In the genomic region with DNA sequence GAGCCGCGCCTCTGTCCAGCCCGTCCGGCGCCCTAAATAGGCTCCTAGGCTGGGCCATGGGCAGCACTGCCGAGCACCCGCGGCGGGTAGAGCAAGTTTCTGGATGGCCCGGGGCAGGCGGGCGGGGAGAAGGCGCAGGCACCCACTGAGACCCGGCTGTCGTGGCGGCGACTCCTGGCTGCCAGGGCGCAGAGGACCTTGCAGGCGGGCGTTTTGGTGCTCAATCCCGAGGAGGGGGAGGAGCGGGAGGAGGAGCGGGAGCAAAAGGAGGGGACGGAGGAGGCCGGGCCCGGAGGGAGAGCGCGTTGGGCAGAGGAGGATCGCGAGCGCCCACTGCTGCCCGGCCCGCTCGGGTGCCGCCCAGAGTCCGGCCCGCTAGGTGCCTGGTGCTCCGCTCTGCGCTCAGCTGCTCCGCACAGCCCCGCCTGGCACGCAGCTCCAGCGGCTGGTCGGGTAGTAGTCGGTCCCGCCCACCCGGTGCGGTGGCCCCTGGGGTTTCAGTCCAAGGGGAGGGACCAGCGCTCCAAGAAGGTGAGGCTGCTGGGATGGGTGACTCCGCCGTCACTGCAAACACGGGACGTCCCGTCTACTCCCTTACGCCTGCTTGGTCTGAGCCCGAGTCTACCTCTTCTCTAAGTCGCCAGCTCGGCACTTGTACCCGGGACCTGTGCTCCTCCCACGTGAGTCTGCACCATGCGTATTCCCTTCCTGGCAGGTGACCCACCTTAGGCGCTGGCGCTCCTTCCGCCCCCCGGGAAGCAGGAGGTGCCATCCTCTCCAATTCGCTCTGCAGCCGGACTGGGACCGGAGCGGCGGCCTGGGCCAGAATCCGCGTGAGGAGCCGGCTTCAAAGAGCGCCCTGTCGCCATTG, we compare ENCODE assay signal across 8 cellular contexts. TPM values are rescaled to one million over a fixed set of nuclear protein-coding genes. Genes with fewer than 3 reads are reported as not detected.
DNase-seq lines count a peak whose midpoint lies in the region; ATAC-seq and FAIRE-seq lines count a peak whose summit lies in the region.

A gene (minus strand): TSS at position 194 of the 871 bp plus-strand sequence. CDS start 28,889 bp downstream, outside the sequence.

- peak within 1 kb of the TSS; percentile 53 for H3K4me3 Mint-ChIP-seq in activated CD4-positive, alpha-beta memory T cell treated with anti-CD3 and anti-CD28 coated beads, Interleukin-2, amount 10 ng/mL, durations not matched to agents 7 days and 5 days
- peak within 1 kb of the TSS; percentile 85 for H3K4me3 Mint-ChIP-seq in stimulated activated memory B cell treated with anti-CD40 and anti-IgM and Interleukin-4, amounts not matched to agents 10 μg/mL and 1 μg/mL and 100 μg/mL, for 72 hours

- peak; percentile 38 for DNase-seq in GM18507 (ENCODE audit: extremely low spot score, insufficient read length, low read depth)
- DNase-seq in NCI-H1417 (lab: John Stamatoyannopoulos, UW) = peak; percentile 79 to 91 (median 85)
- peak; percentile 52 for DNase-seq in activated CD4-positive, alpha-beta memory T cell treated with anti-CD3 and anti-CD28 coated beads, Interleukin-2, amount 10 ng/mL, durations not matched to agents 7 days and 5 days
- DNase-seq in mucosa of gallbladder (ENCODE audit: low spot score) = peak; percentile 93
- DNase-seq in AML-193 (lab: John Stamatoyannopoulos, UW) = no peak

- no peaks in the 10 kb centered on the region for H3K9me3 Mint-ChIP-seq in activated CD4-positive, alpha-beta memory T cell treated with anti-CD3 and anti-CD28 coated beads, Interleukin-2, amount 10 ng/mL, durations not matched to agents 7 days and 5 days
- no peaks in the 10 kb centered on the region for H3K9me3 Mint-ChIP-seq in stimulated activated memory B cell treated with anti-CD40 and anti-IgM and Interleukin-4, amounts not matched to agents 10 μg/mL and 1 μg/mL and 100 μg/mL, for 72 hours

- H3K27ac Mint-ChIP-seq in activated CD4-positive, alpha-beta memory T cell treated with anti-CD3 and anti-CD28 coated beads, Interleukin-2, amount 10 ng/mL, durations not matched to agents 7 days and 5 days = peak within 1 kb of the TSS; percentile 23
- peak within 1 kb of the TSS; percentile 87 for H3K27ac Mint-ChIP-seq in stimulated activated memory B cell treated with anti-CD40 and anti-IgM and Interleukin-4, amounts not matched to agents 10 μg/mL and 1 μg/mL and 100 μg/mL, for 72 hours

- peak; percentile 82 for ATAC-seq in HG02678 (IDR thresholded peaks at IDR 0.05; ENCODE audit: unreplicated experiment)
- peak; percentile 95 for ATAC-seq in esophagus mucosa
- peak; percentile 93 for ATAC-seq in stimulated activated memory B cell treated with anti-CD40 and anti-IgM and Interleukin-4, amounts not matched to agents 10 μg/mL and 1 μg/mL and 100 μg/mL, for 72 hours

- peaks cover 55% of the 10 kb centered on the region for H3K27me3 Mint-ChIP-seq in activated CD4-positive, alpha-beta memory T cell treated with anti-CD3 and anti-CD28 coated beads, Interleukin-2, amount 10 ng/mL, durations not matched to agents 7 days and 5 days
- H3K27me3 Mint-ChIP-seq in stimulated activated memory B cell treated with anti-CD40 and anti-IgM and Interleukin-4, amounts not matched to agents 10 μg/mL and 1 μg/mL and 100 μg/mL, for 72 hours = no peaks in the 10 kb centered on the region

- CTCF ChIA-PET in activated CD4-positive, alpha-beta memory T cell treated with anti-CD3 and anti-CD28 coated beads, Interleukin-2, amount 10 ng/mL, durations not matched to agents 7 days and 5 days (lab: Charles Lee) = interaction anchor here (0.7 to 1.5 kb wide), 4 partner anchors 17 to 152 kb away, joined by 3 to 6 read pairs (median 4); no protein-coding TSS in a partner anchor

- peaks cover 13% of the 10 kb centered on the region for H3K4me1 Mint-ChIP-seq in activated CD4-positive, alpha-beta memory T cell treated with anti-CD3 and anti-CD28 coated beads, Interleukin-2, amount 10 ng/mL, durations not matched to agents 7 days and 5 days
- peaks cover 43% of the 10 kb centered on the region for H3K4me1 Mint-ChIP-seq in stimulated activated memory B cell treated with anti-CD40 and anti-IgM and Interleukin-4, amounts not matched to agents 10 μg/mL and 1 μg/mL and 100 μg/mL, for 72 hours

- FAIRE-seq in GM18507 (lab: Jason Lieb, UNC) = peak; percentile 70

- no peaks in the 10 kb centered on the region for H3K36me3 Mint-ChIP-seq in activated CD4-positive, alpha-beta memory T cell treated with anti-CD3 and anti-CD28 coated beads, Interleukin-2, amount 10 ng/mL, durations not matched to agents 7 days and 5 days (ENCODE audit: low read depth)
- H3K36me3 Mint-ChIP-seq in stimulated activated memory B cell treated with anti-CD40 and anti-IgM and Interleukin-4, amounts not matched to agents 10 μg/mL and 1 μg/mL and 100 μg/mL, for 72 hours = no peaks in the 10 kb centered on the region

- POLR2A ChIA-PET in activated CD4-positive, alpha-beta memory T cell treated with anti-CD3 and anti-CD28 coated beads, Interleukin-2, amount 10 ng/mL, durations not matched to agents 7 days and 5 days (lab: Charles Lee) = no interaction called here

RNA-seq across cellular contexts. Expression of the gene that starts here (rescaled TPM):
- not detected for total RNA-seq in activated CD4-positive, alpha-beta memory T cell treated with anti-CD3 and anti-CD28 coated beads, Interleukin-2, amount 10 ng/mL, durations not matched to agents 7 days and 5 days
- total RNA-seq in esophagus mucosa = 18.7 TPM
- 41.1 TPM for total RNA-seq in mucosa of gallbladder

Comparison
In these comparisons a context has a peak if more than half of its experiments do, and no peak if none do; other contexts are left out.
1. RNA of the gene that starts here (total RNA-seq): 41.1 TPM in mucosa of gallbladder (single experiment) and 18.7 TPM in esophagus mucosa (single experiment); not detected in activated CD4-positive, alpha-beta memory T cell treated with anti-CD3 and anti-CD28 coated beads, Interleukin-2, amount 10 ng/mL, durations not matched to agents 7 days and 5 days; every median in the first group is over 10 times any median in the second.
2. Peak in DNase-seq in activated CD4-positive, alpha-beta memory T cell treated with anti-CD3 and anti-CD28 coated beads, Interleukin-2, amount 10 ng/mL, durations not matched to agents 7 days and 5 days; RNA of the gene not detected or under 1 TPM.
3. DNase-seq: peak in GM18507 (single experiment), NCI-H1417 (3 of 3) and mucosa of gallbladder (single experiment); none in AML-193 (0 of 2).
4. Peak in every context shown above with its lines, with median percentiles within 50 percentile points of each other: ATAC-seq.